ENCODE assay signal across 1 cellular context in genomic region chr1:111139956-111140679, GRCh38.
TF ChIP-seq lines count a peak whose summit lies in the region.

Gene CEPT1, plus strand, starts transcription at chr1:111140223. Its CDS starts 7,492 bp downstream, at chr1:111147715.
Gene DRAM2, minus strand, starts transcription at chr1:111140093. Its CDS starts 8,539 bp downstream, at chr1:111131554.

TF ChIP-seq in GM12878, 131 proteins besides CTCF, POLR2A, EP300 and RAD21 (continued from another document and continues in another):
- no peak for TF ChIP-seq ZNF384 (IDR thresholded peaks at IDR 0.05; ENCODE audit: borderline replicate concordance, low read depth, low read length)
- no peak for TF ChIP-seq ATF2 (IDR thresholded peaks at IDR 0.05; ENCODE audit: low read length)
- no peak for TF ChIP-seq SIX5 (IDR thresholded peaks at IDR 0.05; ENCODE audit: low read depth, low read length, severe bottlenecking)
- TF ChIP-seq IKZF2 (IDR thresholded peaks at IDR 0.05), result no peak
- 0 out of 2 replicates have a peak, but pooled peaks have one; percentile 55 for TF ChIP-seq YY1 (IDR thresholded peaks at IDR 0.05; ENCODE audit: low read depth, low read length)
- no peak for TF ChIP-seq MTA3 (IDR thresholded peaks at IDR 0.05; ENCODE audit: borderline replicate concordance, low read length)
- TF ChIP-seq, protein P1, sequence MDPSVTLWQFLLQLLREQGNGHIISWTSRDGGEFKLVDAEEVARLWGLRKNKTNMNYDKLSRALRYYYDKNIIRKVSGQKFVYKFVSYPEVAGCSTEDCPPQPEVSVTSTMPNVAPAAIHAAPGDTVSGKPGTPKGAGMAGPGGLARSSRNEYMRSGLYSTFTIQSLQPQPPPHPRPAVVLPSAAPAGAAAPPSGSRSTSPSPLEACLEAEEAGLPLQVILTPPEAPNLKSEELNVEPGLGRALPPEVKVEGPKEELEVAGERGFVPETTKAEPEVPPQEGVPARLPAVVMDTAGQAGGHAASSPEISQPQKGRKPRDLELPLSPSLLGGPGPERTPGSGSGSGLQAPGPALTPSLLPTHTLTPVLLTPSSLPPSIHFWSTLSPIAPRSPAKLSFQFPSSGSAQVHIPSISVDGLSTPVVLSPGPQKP (IDR thresholded peaks at IDR 0.05; ENCODE audit: low read depth, low read length), result 0 out of 2 replicates have a peak, but pooled peaks have one; percentile 25
- TF ChIP-seq DPF2 (IDR thresholded peaks at IDR 0.05), result peak; percentile 59; the same call in 1 of the 2 replicates
- no peak for TF ChIP-seq KDM1A (IDR thresholded peaks at IDR 0.05; ENCODE audit: borderline replicate concordance)
- TF ChIP-seq POLR2AphosphoS2 (IDR thresholded peaks at IDR 0.05; ENCODE audit: low read depth, low read length), result peak; percentile 41; the same call in 1 of the 2 replicates
- TF ChIP-seq MEF2B (IDR thresholded peaks at IDR 0.05; ENCODE audit: partially characterized antibody, poor library complexity, severe bottlenecking), result no peak
- TF ChIP-seq JUNB (IDR thresholded peaks at IDR 0.05), result no peak
- no peak for TF ChIP-seq CEBPB (IDR thresholded peaks at IDR 0.05; ENCODE audit: borderline replicate concordance in 1 of 2, low read depth in 2 of 2, low read length in 2 of 2)
- TF ChIP-seq ZNF274 (IDR thresholded peaks at IDR 0.05; ENCODE audit: insufficient read depth, insufficient read length), result no peak
- no peak for TF ChIP-seq NFXL1 (IDR thresholded peaks at IDR 0.05; ENCODE audit: borderline replicate concordance)
- TF ChIP-seq ATF7 (IDR thresholded peaks at IDR 0.05; ENCODE audit: low read depth), result 0 out of 2 replicates have a peak, but pooled peaks have one; percentile 29
- 0 out of 2 replicates have a peak, but pooled peaks have one; percentile 28 for TF ChIP-seq NRF1 (conservative IDR thresholded peaks at IDR 0.05; ENCODE audit: low read depth, low read length)
- no peak for TF ChIP-seq USF1 (IDR thresholded peaks at IDR 0.05; ENCODE audit: borderline replicate concordance, extremely low read length, insufficient read depth, low read depth, low read length)
- peak; percentile 82 for TF ChIP-seq SMAD5 (IDR thresholded peaks at IDR 0.05; ENCODE audit: low read depth)
- TF ChIP-seq, protein P2, sequence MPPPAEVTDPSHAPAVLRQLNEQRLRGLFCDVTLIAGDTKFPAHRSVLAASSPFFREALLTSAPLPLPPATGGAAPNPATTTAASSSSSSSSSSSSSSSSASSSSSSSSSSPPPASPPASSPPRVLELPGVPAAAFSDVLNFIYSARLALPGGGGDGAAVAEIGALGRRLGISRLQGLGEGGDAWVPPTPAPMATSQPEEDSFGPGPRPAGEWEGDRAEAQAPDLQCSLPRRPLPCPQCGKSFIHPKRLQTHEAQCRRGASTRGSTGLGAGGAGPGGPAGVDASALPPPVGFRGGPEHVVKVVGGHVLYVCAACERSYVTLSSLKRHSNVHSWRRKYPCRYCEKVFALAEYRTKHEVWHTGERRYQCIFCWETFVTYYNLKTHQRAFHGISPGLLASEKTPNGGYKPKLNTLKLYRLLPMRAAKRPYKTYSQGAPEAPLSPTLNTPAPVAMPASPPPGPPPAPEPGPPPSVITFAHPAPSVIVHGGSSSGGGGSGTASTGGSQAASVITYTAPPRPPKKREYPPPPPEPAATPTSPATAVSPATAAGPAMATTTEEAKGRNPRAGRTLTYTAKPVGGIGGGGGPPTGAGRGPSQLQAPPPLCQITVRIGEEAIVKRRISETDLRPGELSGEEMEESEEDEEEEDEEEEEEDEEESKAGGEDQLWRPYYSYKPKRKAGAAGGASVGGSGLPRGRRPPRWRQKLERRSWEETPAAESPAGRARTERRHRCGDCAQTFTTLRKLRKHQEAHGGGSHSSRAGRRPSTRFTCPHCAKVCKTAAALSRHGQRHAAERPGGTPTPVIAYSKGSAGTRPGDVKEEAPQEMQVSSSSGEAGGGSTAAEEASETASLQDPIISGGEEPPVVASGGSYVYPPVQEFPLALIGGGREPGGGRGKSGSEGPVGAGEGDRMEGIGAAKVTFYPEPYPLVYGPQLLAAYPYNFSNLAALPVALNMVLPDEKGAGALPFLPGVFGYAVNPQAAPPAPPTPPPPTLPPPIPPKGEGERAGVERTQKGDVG (CRISPR knock-in tag; IDR thresholded peaks at IDR 0.05), result no peak
- TF ChIP-seq, protein P3, sequence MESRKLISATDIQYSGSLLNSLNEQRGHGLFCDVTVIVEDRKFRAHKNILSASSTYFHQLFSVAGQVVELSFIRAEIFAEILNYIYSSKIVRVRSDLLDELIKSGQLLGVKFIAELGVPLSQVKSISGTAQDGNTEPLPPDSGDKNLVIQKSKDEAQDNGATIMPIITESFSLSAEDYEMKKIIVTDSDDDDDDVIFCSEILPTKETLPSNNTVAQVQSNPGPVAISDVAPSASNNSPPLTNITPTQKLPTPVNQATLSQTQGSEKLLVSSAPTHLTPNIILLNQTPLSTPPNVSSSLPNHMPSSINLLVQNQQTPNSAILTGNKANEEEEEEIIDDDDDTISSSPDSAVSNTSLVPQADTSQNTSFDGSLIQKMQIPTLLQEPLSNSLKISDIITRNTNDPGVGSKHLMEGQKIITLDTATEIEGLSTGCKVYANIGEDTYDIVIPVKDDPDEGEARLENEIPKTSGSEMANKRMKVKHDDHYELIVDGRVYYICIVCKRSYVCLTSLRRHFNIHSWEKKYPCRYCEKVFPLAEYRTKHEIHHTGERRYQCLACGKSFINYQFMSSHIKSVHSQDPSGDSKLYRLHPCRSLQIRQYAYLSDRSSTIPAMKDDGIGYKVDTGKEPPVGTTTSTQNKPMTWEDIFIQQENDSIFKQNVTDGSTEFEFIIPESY (IDR thresholded peaks at IDR 0.05), result no peak
- TF ChIP-seq HDAC6 (IDR thresholded peaks at IDR 0.05; ENCODE audit: unreplicated experiment), result no peak
- TF ChIP-seq SPI1 (IDR thresholded peaks at IDR 0.05; ENCODE audit: borderline replicate concordance, insufficient read depth, low read depth, low read length), result no peak
- no peak for TF ChIP-seq EZH2 (IDR thresholded peaks at IDR 0.05; ENCODE audit: borderline replicate concordance, control insufficient read depth, low read depth, low read length)
- no peak for TF ChIP-seq JUND (IDR thresholded peaks at IDR 0.05; ENCODE audit: low read depth, low read length)
- TF ChIP-seq ZBTB11 (CRISPR knock-in tag; IDR thresholded peaks at IDR 0.05), result no peak
- no peak; the same call in 1 of the 2 replicates for TF ChIP-seq EED (IDR thresholded peaks at IDR 0.05; ENCODE audit: low read depth)
- no peak for TF ChIP-seq SRF (IDR thresholded peaks at IDR 0.05; ENCODE audit: low read depth in 2 of 2, low read length in 2 of 2)
- TF ChIP-seq SIN3A (IDR thresholded peaks at IDR 0.05; ENCODE audit: low read depth, low read length), result no peak; the same call in 1 of the 2 replicates
- peak; percentile 60; the same call in 1 of the 3 replicates for TF ChIP-seq POU2F2 (IDR thresholded peaks at IDR 0.05; ENCODE audit: borderline replicate concordance, low read depth, low read length)
- TF ChIP-seq CHD2 (IDR thresholded peaks at IDR 0.05; ENCODE audit: borderline replicate concordance, low read depth, low read length), result no peak; the same call in 1 of the 2 replicates
- TF ChIP-seq RAD51 (IDR thresholded peaks at IDR 0.05), result no peak
- peak; percentile 81 for TF ChIP-seq PML (IDR thresholded peaks at IDR 0.05; ENCODE audit: low read length)
- peak; percentile 54 for TF ChIP-seq E2F8 (IDR thresholded peaks at IDR 0.05; ENCODE audit: low read depth, partially characterized antibody)
- no peak for TF ChIP-seq ETV6 (conservative IDR thresholded peaks at IDR 0.05 in 1 of 2, IDR thresholded peaks at IDR 0.05 in 1 of 2; ENCODE audit: borderline replicate concordance in 1 of 2, low read depth in 1 of 2)
- TF ChIP-seq NR2F1 (conservative IDR thresholded peaks at IDR 0.05), result 0 out of 2 replicates have a peak, but pooled peaks have one; percentile 47
- TF ChIP-seq KLF5 (IDR thresholded peaks at IDR 0.05; ENCODE audit: partially characterized antibody), result peak; percentile 59
- no peak for TF ChIP-seq STAT1 (conservative IDR thresholded peaks at IDR 0.05)
- TF ChIP-seq, protein P4, sequence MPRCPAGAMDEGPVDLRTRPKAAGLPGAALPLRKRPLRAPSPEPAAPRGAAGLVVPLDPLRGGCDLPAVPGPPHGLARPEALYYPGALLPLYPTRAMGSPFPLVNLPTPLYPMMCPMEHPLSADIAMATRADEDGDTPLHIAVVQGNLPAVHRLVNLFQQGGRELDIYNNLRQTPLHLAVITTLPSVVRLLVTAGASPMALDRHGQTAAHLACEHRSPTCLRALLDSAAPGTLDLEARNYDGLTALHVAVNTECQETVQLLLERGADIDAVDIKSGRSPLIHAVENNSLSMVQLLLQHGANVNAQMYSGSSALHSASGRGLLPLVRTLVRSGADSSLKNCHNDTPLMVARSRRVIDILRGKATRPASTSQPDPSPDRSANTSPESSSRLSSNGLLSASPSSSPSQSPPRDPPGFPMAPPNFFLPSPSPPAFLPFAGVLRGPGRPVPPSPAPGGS (IDR thresholded peaks at IDR 0.05; ENCODE audit: borderline replicate concordance, insufficient read depth, low read depth, low read length, poor library complexity, severe bottlenecking), result peak; percentile 21
- TF ChIP-seq, protein P5, sequence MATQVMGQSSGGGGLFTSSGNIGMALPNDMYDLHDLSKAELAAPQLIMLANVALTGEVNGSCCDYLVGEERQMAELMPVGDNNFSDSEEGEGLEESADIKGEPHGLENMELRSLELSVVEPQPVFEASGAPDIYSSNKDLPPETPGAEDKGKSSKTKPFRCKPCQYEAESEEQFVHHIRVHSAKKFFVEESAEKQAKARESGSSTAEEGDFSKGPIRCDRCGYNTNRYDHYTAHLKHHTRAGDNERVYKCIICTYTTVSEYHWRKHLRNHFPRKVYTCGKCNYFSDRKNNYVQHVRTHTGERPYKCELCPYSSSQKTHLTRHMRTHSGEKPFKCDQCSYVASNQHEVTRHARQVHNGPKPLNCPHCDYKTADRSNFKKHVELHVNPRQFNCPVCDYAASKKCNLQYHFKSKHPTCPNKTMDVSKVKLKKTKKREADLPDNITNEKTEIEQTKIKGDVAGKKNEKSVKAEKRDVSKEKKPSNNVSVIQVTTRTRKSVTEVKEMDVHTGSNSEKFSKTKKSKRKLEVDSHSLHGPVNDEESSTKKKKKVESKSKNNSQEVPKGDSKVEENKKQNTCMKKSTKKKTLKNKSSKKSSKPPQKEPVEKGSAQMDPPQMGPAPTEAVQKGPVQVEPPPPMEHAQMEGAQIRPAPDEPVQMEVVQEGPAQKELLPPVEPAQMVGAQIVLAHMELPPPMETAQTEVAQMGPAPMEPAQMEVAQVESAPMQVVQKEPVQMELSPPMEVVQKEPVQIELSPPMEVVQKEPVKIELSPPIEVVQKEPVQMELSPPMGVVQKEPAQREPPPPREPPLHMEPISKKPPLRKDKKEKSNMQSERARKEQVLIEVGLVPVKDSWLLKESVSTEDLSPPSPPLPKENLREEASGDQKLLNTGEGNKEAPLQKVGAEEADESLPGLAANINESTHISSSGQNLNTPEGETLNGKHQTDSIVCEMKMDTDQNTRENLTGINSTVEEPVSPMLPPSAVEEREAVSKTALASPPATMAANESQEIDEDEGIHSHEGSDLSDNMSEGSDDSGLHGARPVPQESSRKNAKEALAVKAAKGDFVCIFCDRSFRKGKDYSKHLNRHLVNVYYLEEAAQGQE (IDR thresholded peaks at IDR 0.05; ENCODE audit: low read depth, low read length), result no peak
